19 cellular contexts compared by ENCODE assay signal in the genomic region with DNA sequence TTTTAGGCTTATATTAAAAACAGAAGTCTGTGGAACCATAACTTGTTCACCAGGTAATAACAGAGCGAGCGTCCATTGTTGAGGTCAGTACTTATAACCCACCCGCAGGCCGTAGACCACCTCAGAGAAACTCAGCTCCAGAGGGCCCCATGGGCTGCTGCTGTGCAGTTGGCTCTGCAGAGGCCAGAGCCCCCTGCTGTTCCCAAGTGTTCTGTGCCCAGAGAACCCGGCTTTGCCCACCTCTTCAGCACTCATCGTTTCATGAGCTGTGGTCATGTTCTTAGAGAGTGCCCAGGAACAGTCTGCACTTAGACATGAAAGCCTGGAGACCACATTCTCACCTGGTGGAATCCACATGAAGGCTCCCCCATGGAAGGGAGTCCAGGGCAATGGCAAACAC. TPM values are rescaled to one million over a fixed set of nuclear protein-coding genes. Genes with fewer than 3 reads are reported as not detected.
A peak's percentile ranks its signal among the peaks of the same experiment; 100 is the strongest.
DNase-seq lines count a peak whose midpoint lies in the region; ATAC-seq, FAIRE-seq and TF ChIP-seq lines count a peak whose summit lies in the region.
"Had no signal": no experiment of that assay in that cellular context is flagged by ENCODE, and none has a peak within 500 bp of the region (broad histone marks: within the 10 kb centered on the region; RNA-seq: fewer than 3 reads in every experiment).

No MANE protein-coding gene starts in this region.

- TF ChIP-seq CTCF in A549 (IDR thresholded peaks at IDR 0.05) (no peak; the same call in 2 of the 3 replicates), fibroblast of villous mesenchyme (IDR thresholded peaks at IDR 0.05; ENCODE audit: insufficient read depth, low read depth, low read length) (peak; percentile 52)

- TF ChIP-seq POLR2A in A549 (IDR thresholded peaks at IDR 0.05; ENCODE audit: low read length) = no peak

- no peak overlapping the region for H3K4me2 ChIP-seq in A549
- H3K4me2 ChIP-seq: BLaER1 had no signal

- H3K9me3 ChIP-seq in A549 (no peaks in the 10 kb centered on the region), MG63 (no peaks in the 10 kb centered on the region)
- H3K9me3 ChIP-seq: BLaER1 had no signal

- peak in 1 of 2 experiments; percentile 44; a peak in 3 of 5 replicates for TF ChIP-seq RAD21 in A549 (conservative IDR thresholded peaks at IDR 0.05 in 1 of 2, IDR thresholded peaks at IDR 0.05 in 1 of 2)

- POLR2A ChIA-PET in A549 (lab: Yijun Ruan, JAX) = no interaction called here

- DNase-seq in A549 (ENCODE audit: low read depth in 1 of 2, low spot score in 1 of 2) (no peak), ELR (ENCODE audit: low read depth) (peak; percentile 19), fibroblast of villous mesenchyme (ENCODE audit: low read depth) (no peak), COLO829 (ENCODE audit: low spot score) (no peak), SKM-1 treated with dmso at 0.1 percent for 144 hours (lab: John Stamatoyannopoulos, UW; ENCODE audit: unreplicated experiment) (no peak), MG63 (no peak)
- DNase-seq: activated naive CD4-positive, alpha-beta T cell treated with anti-CD3 and anti-CD28 coated beads, Interleukin-2, amount 10 ng/mL, durations not matched to agents 7 days and 5 days; caudate nucleus; kidney; midbrain; NCI-H2081; NK-92 treated with Interleukin-12 subunit alpha and Interleukin-12 subunit beta, amount 100 ng/mL, for 24 hours; occipital lobe; stimulated activated naive CD8-positive, alpha-beta T cell treated with anti-CD3 and anti-CD28 coated beads, Interleukin-15, Interleukin-2, amounts not matched to agents 100 U/mL and 50 U/mL, for 24 hours had no signal

- peaks cover 4% of the 10 kb centered on the region; the same call in 1 of the 3 replicates for H3K4me1 ChIP-seq in A549
- H3K4me1 ChIP-seq: BLaER1 had no signal

- 84% methylated on average over 6 of the region's 6 CpGs for WGBS in A549 (ENCODE audit: missing lambda C conversion rate)

- ATAC-seq in A549 = peak in 1 of 2 experiments; percentile 76; a peak in 3 of 6 replicates
- ATAC-seq in SK-N-SH treated with all-trans-retinoic acid at 6 μM for 48 hours = peak; percentile 56; the same call in 2 of the 3 replicates
- ATAC-seq in HG02571 (IDR thresholded peaks at IDR 0.05; ENCODE audit: unreplicated experiment) = no peak
- ATAC-seq: stimulated activated naive CD8-positive, alpha-beta T cell treated with anti-CD3 and anti-CD28 coated beads, Interleukin-15, Interleukin-2, amounts not matched to agents 100 U/mL and 50 U/mL, for 24 hours had no signal

- H3K4me3 ChIP-seq in A549 = no peak overlapping the region
- H3K4me3 ChIP-seq in fibroblast of villous mesenchyme (ENCODE audit: low read depth, low read length) = no peak overlapping the region
- no peak overlapping the region for H3K4me3 ChIP-seq in MG63
- H3K4me3 ChIP-seq: BLaER1, skin epidermis had no signal

- no peaks in the 10 kb centered on the region for H3K36me3 ChIP-seq in MG63
- H3K36me3 ChIP-seq: BLaER1 had no signal

- TF ChIP-seq EP300 in A549 (IDR thresholded peaks at IDR 0.05) = no peak

- no peaks in the 10 kb centered on the region for H3K27me3 ChIP-seq in MG63
- H3K27me3 ChIP-seq: BLaER1 had no signal

- no peak overlapping the region for H3K27ac ChIP-seq in A549
- H3K27ac ChIP-seq: BLaER1, skin epidermis had no signal

- FAIRE-seq in A549 (lab: Jason Lieb, UNC) = no peak
- FAIRE-seq: endometrium, kidney had no signal

- CTCF ChIA-PET in A549 (lab: Yijun Ruan, JAX) = interaction anchor here (1.0 to 1.4 kb wide), 4 partner anchors 9 to 134 kb away, joined by 3 to 5 read pairs (median 4); no protein-coding TSS in a partner anchor

TF ChIP-seq in A549, 52 proteins besides CTCF, POLR2A, EP300 and RAD21:
- TF ChIP-seq RNF2 (IDR thresholded peaks at IDR 0.05; ENCODE audit: borderline replicate concordance, low read depth) = no peak
- TF ChIP-seq SMC3 (IDR thresholded peaks at IDR 0.05) = peak; percentile 36; the same call in 2 of the 3 replicates

TF ChIP-seq in SK-N-SH treated with all-trans-retinoic acid at 6 μM for 48 hours, 23 proteins besides CTCF, POLR2A, EP300 and RAD21:
- TF ChIP-seq, protein P1, sequence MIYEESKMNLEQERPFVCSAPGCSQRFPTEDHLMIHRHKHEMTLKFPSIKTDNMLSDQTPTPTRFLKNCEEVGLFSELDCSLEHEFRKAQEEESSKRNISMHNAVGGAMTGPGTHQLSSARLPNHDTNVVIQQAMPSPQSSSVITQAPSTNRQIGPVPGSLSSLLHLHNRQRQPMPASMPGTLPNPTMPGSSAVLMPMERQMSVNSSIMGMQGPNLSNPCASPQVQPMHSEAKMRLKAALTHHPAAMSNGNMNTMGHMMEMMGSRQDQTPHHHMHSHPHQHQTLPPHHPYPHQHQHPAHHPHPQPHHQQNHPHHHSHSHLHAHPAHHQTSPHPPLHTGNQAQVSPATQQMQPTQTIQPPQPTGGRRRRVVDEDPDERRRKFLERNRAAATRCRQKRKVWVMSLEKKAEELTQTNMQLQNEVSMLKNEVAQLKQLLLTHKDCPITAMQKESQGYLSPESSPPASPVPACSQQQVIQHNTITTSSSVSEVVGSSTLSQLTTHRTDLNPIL (CRISPR knock-in tag; IDR thresholded peaks at IDR 0.05; ENCODE audit: low read depth) = no peak
- TF ChIP-seq ZFP30 (CRISPR knock-in tag; IDR thresholded peaks at IDR 0.05) (no peak), ZNF70 (CRISPR knock-in tag; IDR thresholded peaks at IDR 0.05) (no peak), RARB (CRISPR knock-in tag; IDR thresholded peaks at IDR 0.05) (no peak), ZNF565 (CRISPR knock-in tag; conservative IDR thresholded peaks at IDR 0.05; ENCODE audit: low read depth) (no peak), ZFP3 (CRISPR knock-in tag; IDR thresholded peaks at IDR 0.05) (no peak), SNAI2 (CRISPR knock-in tag; IDR thresholded peaks at IDR 0.05) (no peak)

RNA-seq across cellular contexts. Expression of a gene that starts 50.4 kb away (rescaled TPM):
- polyA plus RNA-seq in A549 (2011; rRNA removed) (7.3 and 8.3 TPM in 2 replicates), A549 (2017; fragmentation: RNase III; extraction: RNeasy Plus Mini Kit Qiagen cat#74134 plus additional on column Dnase treatment) (16.0 to 16.3 TPM (median 16.3 TPM) in 3 replicates)
- 14.2 and 24.1 TPM in 2 replicates for polyA plus RNA-seq in A549 (2012; cell fraction: cytosol; rRNA removed)
- polyA plus RNA-seq in A549 (2012; cell fraction: nucleus; rRNA removed) = 37.4 and 58.1 TPM in 2 replicates
- 9.9 and 10.5 TPM in 2 replicates for polyA minus RNA-seq in A549 (2011; rRNA and poly(A)+ RNA removed)
- total RNA-seq in fibroblast of villous mesenchyme = 8.2 and 9.3 TPM in 2 replicates
- 10.8 and 14.2 TPM in 2 replicates for total RNA-seq in MG63 (2014; rRNA removed; shearing (Covaris generic); ENCODE audit: low replicate concordance)
